ENCODE assay signal across 19 cellular contexts in the genomic region with DNA sequence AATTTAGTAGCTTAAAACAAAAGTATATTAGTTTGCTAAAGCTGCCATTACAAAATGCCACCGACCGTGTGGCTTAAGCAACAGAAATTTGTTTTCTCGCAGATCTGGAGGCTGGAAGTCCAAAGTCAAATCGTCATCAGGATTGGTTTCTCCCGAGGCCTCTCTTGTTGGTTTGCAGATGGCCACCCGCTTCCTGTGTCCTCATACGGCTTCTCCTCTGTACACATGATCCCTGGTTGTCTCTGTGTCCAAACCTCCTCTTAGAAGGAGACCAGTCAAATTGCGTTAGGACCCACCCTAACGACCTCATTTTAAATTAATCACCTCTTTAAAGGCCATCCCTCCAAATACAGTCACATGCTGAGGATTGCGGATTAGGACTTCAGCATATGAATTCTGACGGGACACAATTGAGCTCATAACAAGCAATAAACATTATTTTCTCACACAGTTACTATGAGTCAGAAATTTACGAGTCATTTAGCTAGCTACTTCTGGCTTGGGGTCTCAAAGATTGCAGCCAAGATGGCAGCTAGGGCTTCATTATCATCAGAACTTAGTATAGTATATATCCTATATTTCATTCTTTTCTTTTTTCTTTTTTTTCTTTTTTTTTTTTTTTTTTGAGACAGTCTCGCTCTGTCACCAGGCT.
"Had no signal": no experiment of that assay in that cellular context is flagged by ENCODE, and none has a peak within 500 bp of the region (broad histone marks: within the 10 kb centered on the region; RNA-seq: fewer than 3 reads in every experiment).

No MANE protein-coding gene starts in this region.

- H3K9me3 Mint-ChIP-seq: activated naive CD8-positive, alpha-beta T cell treated with anti-CD3 and anti-CD28 coated beads, Interleukin-2, amount 10 ng/mL, durations not matched to agents 7 days and 5 days; activated T-helper 2 cell treated with anti-CD3 and anti-CD28 coated beads, Interferon-gamma antibody, Interleukin-2, Interleukin-4, amounts not matched to agents 10 μg/mL and 5 μg/mL and 100 μg/mL, durations not matched to agents 14 hours and 24 hours and 36 hours; stimulated activated memory B cell treated with anti-CD40 and anti-IgM and Interleukin-4, amounts not matched to agents 10 μg/mL and 1 μg/mL and 100 μg/mL, for 72 hours; T-cell had no signal

- H3K27me3 Mint-ChIP-seq: activated naive CD8-positive, alpha-beta T cell treated with anti-CD3 and anti-CD28 coated beads, Interleukin-2, amount 10 ng/mL, durations not matched to agents 7 days and 5 days; stimulated activated memory B cell treated with anti-CD40 and anti-IgM and Interleukin-4, amounts not matched to agents 10 μg/mL and 1 μg/mL and 100 μg/mL, for 72 hours; T-cell had no signal

- ATAC-seq: heart right ventricle; left colon; sciatic nerve; stimulated activated memory B cell treated with anti-CD40 and anti-IgM and Interleukin-4, amounts not matched to agents 10 μg/mL and 1 μg/mL and 100 μg/mL, for 72 hours; T-cell had no signal

- DNase-seq: activated naive CD4-positive, alpha-beta T cell; activated naive CD8-positive, alpha-beta T cell treated with anti-CD3 and anti-CD28 coated beads, Interleukin-2, amount 10 ng/mL, durations not matched to agents 7 days and 5 days; activated T-cell treated with anti-CD3 and anti-CD28 coated beads, Interleukin-2, amount 50 U/mL, for 1 hour; amygdala; cerebellar nuclear complex; heart right ventricle; left colon; nucleus accumbens; small intestine; T-cell; testis; upper lobe of left lung; WERI-Rb-1 had no signal

- H3K4me3 ChIP-seq: coronary artery, heart right ventricle, lung, testis, upper lobe of left lung had no signal

- H3K4me3 Mint-ChIP-seq: activated naive CD8-positive, alpha-beta T cell treated with anti-CD3 and anti-CD28 coated beads, Interleukin-2, amount 10 ng/mL, durations not matched to agents 7 days and 5 days; mesothelial cell of epicardium; stimulated activated memory B cell treated with anti-CD40 and anti-IgM and Interleukin-4, amounts not matched to agents 10 μg/mL and 1 μg/mL and 100 μg/mL, for 72 hours; T-cell had no signal

- H3K27ac Mint-ChIP-seq: activated naive CD8-positive, alpha-beta T cell treated with anti-CD3 and anti-CD28 coated beads, Interleukin-2, amount 10 ng/mL, durations not matched to agents 7 days and 5 days; activated T-helper 2 cell treated with anti-CD3 and anti-CD28 coated beads, Interferon-gamma antibody, Interleukin-2, Interleukin-4, amounts not matched to agents 10 μg/mL and 5 μg/mL and 100 μg/mL, durations not matched to agents 14 hours and 24 hours and 36 hours; mesothelial cell of epicardium; T-cell had no signal
